8 cellular contexts compared by ENCODE assay signal in genomic region chr9:105296889-105297288, GRCh38. TPM values are rescaled to one million over a fixed set of nuclear protein-coding genes. Genes with fewer than 3 reads are reported as not detected.
DNase-seq lines count a peak whose midpoint lies in the region; ATAC-seq and TF ChIP-seq lines count a peak whose summit lies in the region.

No MANE protein-coding gene starts in this region.

- peaks cover 54% of the 10 kb centered on the region for H3K79me2 ChIP-seq in GM23338 (replicated peaks; ENCODE audit: insufficient read depth)

- H3K36me3 Mint-ChIP-seq in GM23338 (ENCODE audit: low read depth) = peaks cover 22% of the 10 kb centered on the region; the same call in 2 of the 3 replicates
- H3K36me3 Mint-ChIP-seq in activated T-helper 2 cell treated with anti-CD3 and anti-CD28 coated beads, Interferon-gamma antibody, Interleukin-2, Interleukin-4, amounts not matched to agents 10 μg/mL and 5 μg/mL and 100 μg/mL, durations not matched to agents 14 hours and 24 hours and 36 hours (ENCODE audit: low read depth) = no peaks in the 10 kb centered on the region
- H3K36me3 Mint-ChIP-seq in activated CD4-positive, alpha-beta memory T cell treated with anti-CD3 and anti-CD28 coated beads for 36 hours = peaks cover 12% of the 10 kb centered on the region
- H3K36me3 Mint-ChIP-seq in activated CD8-positive, alpha-beta T cell treated with anti-CD3 and anti-CD28 coated beads for 36 hours (ENCODE audit: low read depth) = no peaks in the 10 kb centered on the region

- H3K4me3 Mint-ChIP-seq in GM23338 = peak overlapping the region; percentile 35; the same call in 1 of the 3 replicates
- no peak overlapping the region for H3K4me3 Mint-ChIP-seq in activated T-helper 2 cell treated with anti-CD3 and anti-CD28 coated beads, Interferon-gamma antibody, Interleukin-2, Interleukin-4, amounts not matched to agents 10 μg/mL and 5 μg/mL and 100 μg/mL, durations not matched to agents 14 hours and 24 hours and 36 hours (ENCODE audit: low read depth)
- H3K4me3 Mint-ChIP-seq in activated CD4-positive, alpha-beta memory T cell treated with anti-CD3 and anti-CD28 coated beads for 36 hours = no peak overlapping the region
- H3K4me3 Mint-ChIP-seq in activated CD8-positive, alpha-beta T cell treated with anti-CD3 and anti-CD28 coated beads for 36 hours = no peak overlapping the region

- no peaks in the 10 kb centered on the region for H3K9me3 Mint-ChIP-seq in GM23338
- H3K9me3 Mint-ChIP-seq in activated T-helper 2 cell treated with anti-CD3 and anti-CD28 coated beads, Interferon-gamma antibody, Interleukin-2, Interleukin-4, amounts not matched to agents 10 μg/mL and 5 μg/mL and 100 μg/mL, durations not matched to agents 14 hours and 24 hours and 36 hours = no peaks in the 10 kb centered on the region
- H3K9me3 Mint-ChIP-seq in activated CD4-positive, alpha-beta memory T cell treated with anti-CD3 and anti-CD28 coated beads for 36 hours = no peaks in the 10 kb centered on the region
- no peaks in the 10 kb centered on the region for H3K9me3 Mint-ChIP-seq in activated CD8-positive, alpha-beta T cell treated with anti-CD3 and anti-CD28 coated beads for 36 hours

- peak overlapping the region; percentile 29; the same call in 1 of the 2 replicates for H3K4me3 ChIP-seq in GM23338

- H3K27me3 Mint-ChIP-seq in GM23338 (ENCODE audit: insufficient read depth, low read depth, poor library complexity) = peaks cover 2% of the 10 kb centered on the region
- peaks cover 14% of the 10 kb centered on the region for H3K27me3 Mint-ChIP-seq in activated T-helper 2 cell treated with anti-CD3 and anti-CD28 coated beads, Interferon-gamma antibody, Interleukin-2, Interleukin-4, amounts not matched to agents 10 μg/mL and 5 μg/mL and 100 μg/mL, durations not matched to agents 14 hours and 24 hours and 36 hours (ENCODE audit: low read depth)
- H3K27me3 Mint-ChIP-seq in activated CD4-positive, alpha-beta memory T cell treated with anti-CD3 and anti-CD28 coated beads for 36 hours = no peaks in the 10 kb centered on the region
- no peaks in the 10 kb centered on the region for H3K27me3 Mint-ChIP-seq in activated CD8-positive, alpha-beta T cell treated with anti-CD3 and anti-CD28 coated beads for 36 hours

- peak overlapping the region; percentile 98 for H3K27ac Mint-ChIP-seq in GM23338
- H3K27ac Mint-ChIP-seq in activated T-helper 2 cell treated with anti-CD3 and anti-CD28 coated beads, Interferon-gamma antibody, Interleukin-2, Interleukin-4, amounts not matched to agents 10 μg/mL and 5 μg/mL and 100 μg/mL, durations not matched to agents 14 hours and 24 hours and 36 hours = peak overlapping the region; percentile 24
- H3K27ac Mint-ChIP-seq in activated CD4-positive, alpha-beta memory T cell treated with anti-CD3 and anti-CD28 coated beads for 36 hours = no peak overlapping the region
- no peak overlapping the region for H3K27ac Mint-ChIP-seq in activated CD8-positive, alpha-beta T cell treated with anti-CD3 and anti-CD28 coated beads for 36 hours

- H2AFZ ChIP-seq in GM23338 = no peak overlapping the region

- H3K27ac ChIP-seq in GM23338 (ENCODE audit: low read depth) = peak overlapping the region; percentile 82

- POLR2A ChIA-PET in activated CD4-positive, alpha-beta memory T cell treated with anti-CD3 and anti-CD28 coated beads for 36 hours (lab: Charles Lee) = no interaction called here
- POLR2A ChIA-PET in activated CD8-positive, alpha-beta T cell treated with anti-CD3 and anti-CD28 coated beads for 36 hours (lab: Charles Lee) = no interaction called here

- H4K20me1 ChIP-seq in GM23338 (replicated peaks; ENCODE audit: insufficient read depth) = no peaks in the 10 kb centered on the region

- H3K27me3 ChIP-seq in GM23338 (ENCODE audit: insufficient read depth) = no peaks in the 10 kb centered on the region

- H3F3A ChIP-seq in GM23338 (replicated peaks; ENCODE audit: low read depth) = no peaks in the 10 kb centered on the region

- no peaks in the 10 kb centered on the region for H3K9me2 ChIP-seq in GM23338 (ENCODE audit: insufficient read depth)

- DNase-seq in GM23338 (ENCODE audit: low spot score) (peak; percentile 83), glomerular endothelial cell (ENCODE audit: extremely low read depth, low read depth, low spot score) (peak; percentile 77), putamen (ENCODE audit: low spot score) (peak; percentile 74), COLO668 (lab: John Stamatoyannopoulos, UW; ENCODE audit: unreplicated experiment) (no peak), 8988T (no peak)
- DNase-seq in activated T-helper 2 cell treated with anti-CD3 and anti-CD28 coated beads, Interferon-gamma antibody, Interleukin-2, Interleukin-4, amounts not matched to agents 10 μg/mL and 5 μg/mL and 100 μg/mL, durations not matched to agents 14 hours and 24 hours and 36 hours (ENCODE audit: low spot score) = no peak
- no peak for DNase-seq in activated CD4-positive, alpha-beta memory T cell treated with anti-CD3 and anti-CD28 coated beads for 36 hours
- no peak for DNase-seq in activated CD8-positive, alpha-beta T cell treated with anti-CD3 and anti-CD28 coated beads for 36 hours

- peaks cover 79% of the 10 kb centered on the region for H3K4me1 Mint-ChIP-seq in GM23338
- peaks cover 37% of the 10 kb centered on the region for H3K4me1 Mint-ChIP-seq in activated T-helper 2 cell treated with anti-CD3 and anti-CD28 coated beads, Interferon-gamma antibody, Interleukin-2, Interleukin-4, amounts not matched to agents 10 μg/mL and 5 μg/mL and 100 μg/mL, durations not matched to agents 14 hours and 24 hours and 36 hours (ENCODE audit: low read depth)
- H3K4me1 Mint-ChIP-seq in activated CD4-positive, alpha-beta memory T cell treated with anti-CD3 and anti-CD28 coated beads for 36 hours (ENCODE audit: low read depth) = peaks cover 20% of the 10 kb centered on the region
- H3K4me1 Mint-ChIP-seq in activated CD8-positive, alpha-beta T cell treated with anti-CD3 and anti-CD28 coated beads for 36 hours (ENCODE audit: low read depth) = peaks cover 12% of the 10 kb centered on the region

- no peaks in the 10 kb centered on the region for H3K36me3 ChIP-seq in GM23338 (ENCODE audit: insufficient read depth)

- no peak for TF ChIP-seq CTCF in GM23338 (conservative IDR thresholded peaks at IDR 0.05; ENCODE audit: low read depth in 2 of 2)
- TF ChIP-seq CTCF in activated CD8-positive, alpha-beta T cell treated with anti-CD3 and anti-CD28 coated beads for 36 hours (IDR thresholded peaks at IDR 0.05) = no peak

- peak overlapping the region; percentile 65 for H3K4me2 ChIP-seq in GM23338

- CTCF ChIA-PET in activated CD4-positive, alpha-beta memory T cell treated with anti-CD3 and anti-CD28 coated beads for 36 hours (lab: Charles Lee) = no interaction called here
- CTCF ChIA-PET in activated CD8-positive, alpha-beta T cell treated with anti-CD3 and anti-CD28 coated beads for 36 hours (lab: Charles Lee) = no interaction called here

- ATAC-seq in GM23338 = peak; percentile 57
- ATAC-seq in activated CD8-positive, alpha-beta T cell treated with anti-CD3 and anti-CD28 coated beads for 36 hours = no peak

- H3K4me1 ChIP-seq in GM23338 (ENCODE audit: insufficient read depth) = peaks cover 58% of the 10 kb centered on the region

- intact Hi-C loops in activated T-helper 2 cell treated with anti-CD3 and anti-CD28 coated beads, Interferon-gamma antibody, Interleukin-2, Interleukin-4, amounts not matched to agents 10 μg/mL and 5 μg/mL and 100 μg/mL, durations not matched to agents 14 hours and 24 hours and 36 hours (cut with micrococcal nuclease) = loop anchor here (1.0 to 5.0 kb wide), 2 partner anchors 35 to 169 kb away; no protein-coding TSS in a partner anchor
- intact Hi-C loops in activated CD4-positive, alpha-beta memory T cell treated with anti-CD3 and anti-CD28 coated beads for 36 hours (cut with micrococcal nuclease) = no loop called here
- intact Hi-C loops in activated CD8-positive, alpha-beta T cell treated with anti-CD3 and anti-CD28 coated beads for 36 hours (cut with micrococcal nuclease) = no loop called here

TF ChIP-seq in GM23338, 12 proteins besides CTCF, POLR2A, EP300 and RAD21 (continues in another document):
- TF ChIP-seq EZH2 (IDR thresholded peaks at IDR 0.05; ENCODE audit: low read depth, unreplicated experiment) (no peak), REST (IDR thresholded peaks at IDR 0.05; ENCODE audit: unreplicated experiment) (no peak), ZNF331 (CRISPR knock-in tag; IDR thresholded peaks at IDR 0.05; ENCODE audit: low read depth) (no peak), STAT1 (IDR thresholded peaks at IDR 0.05; ENCODE audit: unreplicated experiment) (no peak), JUNB (IDR thresholded peaks at IDR 0.05; ENCODE audit: unreplicated experiment) (no peak)

RNA-seq across cellular contexts. Expression of gene SLC44A1, which starts 52.4 kb away (rescaled TPM):
- 74.4 and 75.0 TPM in 2 replicates for total RNA-seq in GM23338 (2014; rRNA removed; shearing (Covaris generic))
- polyA plus RNA-seq in GM23338 (2016; fragmentation: Nextera tagmentation; extraction: Ambion mirVana) = 14.9 and 15.0 TPM in 2 replicates
- 2.0 and 3.4 TPM in 2 replicates for total RNA-seq in activated T-helper 2 cell treated with anti-CD3 and anti-CD28 coated beads, Interferon-gamma antibody, Interleukin-2, Interleukin-4, amounts not matched to agents 10 μg/mL and 5 μg/mL and 100 μg/mL, durations not matched to agents 14 hours and 24 hours and 36 hours
- total RNA-seq in glomerular endothelial cell = 20.3 and 28.7 TPM in 2 replicates
- total RNA-seq in activated CD4-positive, alpha-beta memory T cell treated with anti-CD3 and anti-CD28 coated beads for 36 hours = 10 to 100 TPM; 11.8 to 12.2 TPM
- 1 to 10 TPM; 7.2 to 8.3 TPM for total RNA-seq in activated CD8-positive, alpha-beta T cell treated with anti-CD3 and anti-CD28 coated beads for 36 hours

Comparison
In these comparisons a context has a peak if more than half of its experiments do, and no peak if none do; other contexts are left out.
1. DNase-seq: peak in GM23338 (single experiment), glomerular endothelial cell (single experiment) and putamen (single experiment); none in activated T-helper 2 cell treated with anti-CD3 and anti-CD28 coated beads, Interferon-gamma antibody, Interleukin-2, Interleukin-4, amounts not matched to agents 10 μg/mL and 5 μg/mL and 100 μg/mL, durations not matched to agents 14 hours and 24 hours and 36 hours (single experiment), COLO668 (single experiment), activated CD4-positive, alpha-beta memory T cell treated with anti-CD3 and anti-CD28 coated beads for 36 hours (single experiment), 8988T (single experiment) and activated CD8-positive, alpha-beta T cell treated with anti-CD3 and anti-CD28 coated beads for 36 hours (single experiment).
2. H3K27ac Mint-ChIP-seq: peak in GM23338 (single experiment) and activated T-helper 2 cell treated with anti-CD3 and anti-CD28 coated beads, Interferon-gamma antibody, Interleukin-2, Interleukin-4, amounts not matched to agents 10 μg/mL and 5 μg/mL and 100 μg/mL, durations not matched to agents 14 hours and 24 hours and 36 hours (single experiment); none in activated CD4-positive, alpha-beta memory T cell treated with anti-CD3 and anti-CD28 coated beads for 36 hours (single experiment) and activated CD8-positive, alpha-beta T cell treated with anti-CD3 and anti-CD28 coated beads for 36 hours (single experiment).